In genomic region chr2:221817878-221818277, GRCh38 we compare ENCODE assay signal across 18 cellular contexts.
"Had no signal": no experiment of that assay in that cellular context is flagged by ENCODE, and none has a peak within 500 bp of the region (broad histone marks: within the 10 kb centered on the region; RNA-seq: fewer than 3 reads in every experiment).

No MANE protein-coding gene starts in this region.

- H3K4me3 Mint-ChIP-seq: IgD-negative memory B cell had no signal

- FAIRE-seq: K562 had no signal

- H3K36me3 Mint-ChIP-seq: IgD-negative memory B cell had no signal

- H3K4me1 Mint-ChIP-seq: IgD-negative memory B cell had no signal

- H3K4me2 ChIP-seq: KMS-11, SK-N-SH had no signal

- H3K9ac ChIP-seq: KMS-11, SK-N-SH had no signal

- H3K27ac ChIP-seq: KMS-11, RWPE1 had no signal

- H3K4me3 ChIP-seq: K562 had no signal

- DNase-seq: Kasumi-1, MM.1S, NCI-H1092 treated with DMSO at 0.1 percent for 48 hours, NCI-H187, NCI-H2029, NCI-H2081 treated with DMSO at 0.1 percent for 48 hours, NCI-H2171, NCI-H345, NCI-H446 treated with DMSO at 0.1 percent for 48 hours, NCI-H510A treated with DMSO at 0.1 percent for 48 hours, SHP77, SK-N-SH, SW 1271 had no signal

- H3K9me3 ChIP-seq: SK-N-SH had no signal

- ATAC-seq: K562, Panc1 had no signal
